ENCODE assay signal across 16 cellular contexts in genomic region chr2:85106489-85107180, GRCh38. TPM values are rescaled to one million over a fixed set of nuclear protein-coding genes. Genes with fewer than 3 reads are reported as not detected.
DNase-seq lines count a peak whose midpoint lies in the region; ATAC-seq, FAIRE-seq and TF ChIP-seq lines count a peak whose summit lies in the region.
"Had no signal": no experiment of that assay in that cellular context is flagged by ENCODE, and none has a peak within 500 bp of the region (broad histone marks: within the 10 kb centered on the region; RNA-seq: fewer than 3 reads in every experiment).

No MANE protein-coding gene starts in this region.

- TF ChIP-seq CTCF in endothelial cell of umbilical vein (IDR thresholded peaks at IDR 0.05; ENCODE audit: extremely low read depth in 1 of 2, insufficient read depth in 1 of 2, low read depth in 1 of 2, low read length in 2 of 2) (no peak), osteoblast (IDR thresholded peaks at IDR 0.05; ENCODE audit: extremely low read depth, low read depth, low read length) (no peak)

- H3K79me2 ChIP-seq in endothelial cell of umbilical vein (ENCODE audit: control insufficient read depth, insufficient read depth, low read length) (no peaks in the 10 kb centered on the region), osteoblast (ENCODE audit: insufficient read depth, low read length) (no peaks in the 10 kb centered on the region)

- ATAC-seq in HG03354 (IDR thresholded peaks at IDR 0.05; ENCODE audit: poor library complexity, severe bottlenecking, unreplicated experiment), result no peak
- ATAC-seq in GM21526 (IDR thresholded peaks at IDR 0.05; ENCODE audit: low FRiP score, unreplicated experiment), result no peak
- no peak for ATAC-seq in GM19328 (IDR thresholded peaks at IDR 0.05; ENCODE audit: unreplicated experiment)
- ATAC-seq: activated CD8-positive, alpha-beta T cell treated with anti-CD3 and anti-CD28 coated beads for 36 hours; activated T-cell treated with anti-CD3 and anti-CD28 coated beads, Interleukin-2, amount 50 U/mL, for 72 hours; heart left ventricle; right lobe of liver had no signal

- no peaks in the 10 kb centered on the region for H3K36me3 ChIP-seq in endothelial cell of umbilical vein (ENCODE audit: control insufficient read depth in 2 of 2, extremely low read depth in 1 of 2, insufficient read depth in 2 of 2, low read length in 2 of 2)
- H3K36me3 ChIP-seq in osteoblast (ENCODE audit: insufficient read depth, low read length), result no peaks in the 10 kb centered on the region
- H3K36me3 ChIP-seq: heart left ventricle, right lobe of liver, WERI-Rb-1 had no signal

- H3K27me3 ChIP-seq in endothelial cell of umbilical vein (ENCODE audit: control insufficient read depth in 2 of 2, insufficient read depth in 2 of 2, low read length in 2 of 2) (no peaks in the 10 kb centered on the region), osteoblast (ENCODE audit: insufficient read depth, low read length) (no peaks in the 10 kb centered on the region)
- H3K27me3 ChIP-seq: heart left ventricle, right lobe of liver had no signal

- H4K20me1 ChIP-seq in endothelial cell of umbilical vein (replicated peaks; ENCODE audit: control insufficient read depth, extremely low read depth, insufficient read depth, low read length) (no peaks in the 10 kb centered on the region), osteoblast (ENCODE audit: insufficient read depth, low read length) (no peaks in the 10 kb centered on the region)

- TF ChIP-seq POLR2A in endothelial cell of umbilical vein (IDR thresholded peaks at IDR 0.05; ENCODE audit: low read depth, low read length), result no peak

- H3K9me3 ChIP-seq in endothelial cell of umbilical vein (replicated peaks; ENCODE audit: control insufficient read depth, insufficient read depth, low read length), result no peaks in the 10 kb centered on the region
- no peaks in the 10 kb centered on the region for H3K9me3 ChIP-seq in osteoblast (ENCODE audit: low read depth, low read length)
- H3K9me3 ChIP-seq: heart left ventricle, right lobe of liver had no signal

- H3K27ac ChIP-seq in endothelial cell of umbilical vein (ENCODE audit: insufficient read depth, low read depth, low read length), result no peak overlapping the region
- no peak overlapping the region for H3K27ac ChIP-seq in osteoblast (ENCODE audit: low read depth, low read length)
- H3K27ac ChIP-seq: heart left ventricle, right lobe of liver, WERI-Rb-1 had no signal

- H3K9me1 ChIP-seq in endothelial cell of umbilical vein (replicated peaks; ENCODE audit: control insufficient read depth, extremely low read depth, insufficient read depth, low read length), result no peaks in the 10 kb centered on the region

- H3K4me3 ChIP-seq in endothelial cell of umbilical vein (replicated peaks in 1 of 3; ENCODE audit: insufficient read depth in 1 of 3, low read depth in 1 of 3, low read length in 3 of 3) (no peak overlapping the region), osteoblast (ENCODE audit: insufficient read depth, low read length) (no peak overlapping the region)
- H3K4me3 ChIP-seq: heart left ventricle, right lobe of liver had no signal

- intact Hi-C loops in endothelial cell of umbilical vein (cut with micrococcal nuclease), result no loop called here

- POLR2A ChIA-PET in endothelial cell of umbilical vein (lab: Charles Lee), result no interaction called here

- CTCF ChIA-PET in endothelial cell of umbilical vein (lab: Charles Lee), result interaction anchor here (0.7 kb wide), 1 partner anchor 326 kb away, joined by 3 read pairs; no protein-coding TSS in a partner anchor

- no TSS peak for BruUV-seq in endothelial cell of umbilical vein (replicated peaks; lab: Mats Ljungman, UMichigan)

- H2AFZ ChIP-seq in endothelial cell of umbilical vein (ENCODE audit: low read depth, low read length) (no peak overlapping the region), osteoblast (ENCODE audit: low read length) (no peak overlapping the region)

- H3K4me2 ChIP-seq in endothelial cell of umbilical vein (ENCODE audit: insufficient read depth, low read length), result no peak overlapping the region
- H3K4me2 ChIP-seq in osteoblast (ENCODE audit: insufficient read depth, low read length), result no peak overlapping the region

- H3K9ac ChIP-seq in endothelial cell of umbilical vein (replicated peaks; ENCODE audit: extremely low read depth, insufficient read depth, low read length), result no peak overlapping the region

- no peak for FAIRE-seq in endothelial cell of umbilical vein (lab: Jason Lieb, UNC)

- H3K4me1 ChIP-seq in endothelial cell of umbilical vein (ENCODE audit: control insufficient read depth, extremely low read depth, insufficient read depth, low read length) (no peaks in the 10 kb centered on the region), osteoblast (ENCODE audit: insufficient read depth, low read length) (peaks cover 9% of the 10 kb centered on the region)
- H3K4me1 ChIP-seq: heart left ventricle, right lobe of liver had no signal

- dilution Hi-C loops in endothelial cell of umbilical vein (cut with MboI; ENCODE audit: extremely low pct_ligation_motif_present, low sequenced_read_pairs), result no loop called here

- peak; percentile 45 for DNase-seq in HCEC 1CT
- DNase-seq in RKO (ENCODE audit: low spot score), result peak; percentile 18
- DNase-seq in endothelial cell of umbilical vein (ENCODE audit: low read depth, low spot score), result peak; percentile 4
- peak; percentile 82 for DNase-seq in osteoblast (ENCODE audit: insufficient read length, low spot score, missing footprints)
- DNase-seq: activated CD8-positive, alpha-beta T cell treated with anti-CD3 and anti-CD28 coated beads for 36 hours; activated naive CD8-positive, alpha-beta T cell treated with anti-CD3 and anti-CD28 coated beads, Interleukin-2, amount 10 ng/mL, durations not matched to agents 7 days and 5 days; activated T-cell treated with anti-CD3 and anti-CD28 coated beads, Interleukin-2, amount 50 U/mL, for 72 hours; CD4-positive, alpha-beta T cell; heart left ventricle; midbrain; NCI-H1417; right lobe of liver; WERI-Rb-1 had no signal

TF ChIP-seq in endothelial cell of umbilical vein, 7 proteins besides CTCF, POLR2A, EP300 and RAD21:
- TF ChIP-seq POLR2AphosphoS5 (IDR thresholded peaks at IDR 0.05; ENCODE audit: insufficient read depth, low read depth, low read length), result no peak
- peak; percentile 32 for TF ChIP-seq GATA2 (IDR thresholded peaks at IDR 0.05; ENCODE audit: insufficient read depth, insufficient read length, low read depth, low read length)

RNA-seq across cellular contexts. Expression of gene TCF7L1, which starts 26.6 kb away (rescaled TPM):
- 13.2 and 17.4 TPM in 2 replicates for total RNA-seq in endothelial cell of umbilical vein
- 8.5 and 9.6 TPM in 2 replicates for polyA plus RNA-seq in endothelial cell of umbilical vein
- 5.8 and 6.6 TPM in 2 replicates for polyA plus RNA-seq in endothelial cell of umbilical vein (2011; cell fraction: cytosol; rRNA removed)
- 14.6 and 18.0 TPM in 2 replicates for polyA plus RNA-seq in endothelial cell of umbilical vein (2011; cell fraction: nucleus; rRNA removed)
- polyA plus RNA-seq in endothelial cell of umbilical vein (2012), result 20.3 and 32.1 TPM in 2 replicates
- 6.4 and 7.3 TPM in 2 replicates for polyA minus RNA-seq in endothelial cell of umbilical vein
- polyA minus RNA-seq in endothelial cell of umbilical vein (2011; cell fraction: cytosol; rRNA and poly(A)+ RNA removed), result not detected
- 11.3 and 15.2 TPM in 2 replicates for polyA minus RNA-seq in endothelial cell of umbilical vein (2011; cell fraction: nucleus; rRNA and poly(A)+ RNA removed)
- total RNA-seq in osteoblast, result 2.5 and 2.7 TPM in 2 replicates
- total RNA-seq: activated CD8-positive, alpha-beta T cell treated with anti-CD3 and anti-CD28 coated beads for 36 hours; activated naive CD8-positive, alpha-beta T cell treated with anti-CD3 and anti-CD28 coated beads, Interleukin-2, amount 10 ng/mL, durations not matched to agents 7 days and 5 days; CD4-positive, alpha-beta T cell had no signal

Comparison
In these comparisons a context has a peak if more than half of its experiments do, and no peak if none do; other contexts are left out.
1. DNase-seq: peak in every context shown above with its lines; median percentile 82 in osteoblast; 45 in HCEC 1CT; 18 in RKO; 4 in endothelial cell of umbilical vein.